In genomic region chr2:240136013-240136670, GRCh38 we compare ENCODE assay signal across 8 cellular contexts. TPM values are rescaled to one million over a fixed set of nuclear protein-coding genes. Genes with fewer than 3 reads are reported as not detected.
DNase-seq lines count a peak whose midpoint lies in the region; ATAC-seq, FAIRE-seq and TF ChIP-seq lines count a peak whose summit lies in the region.

Gene COPS9 (minus strand): TSS chr2:240136305. CDS start chr2:240136284, 21 bp downstream.

- CTCF ChIA-PET in endothelial cell of umbilical vein (lab: Charles Lee) = interaction anchor here (0.6 kb wide), 1 partner anchor 8 kb away, joined by 3 read pairs; no protein-coding TSS in a partner anchor

- H3K4me3 ChIP-seq in OCI-LY1 (ENCODE audit: low read depth, low read length, poor library complexity, severe bottlenecking) (peak within 1 kb of the TSS; percentile 93), endothelial cell of umbilical vein (replicated peaks in 1 of 3; ENCODE audit: insufficient read depth in 1 of 3, low read depth in 1 of 3, low read length in 3 of 3) (peak within 1 kb of the TSS; percentile 55 to 71 (median 59))

- ATAC-seq in GM21367 (IDR thresholded peaks at IDR 0.05; ENCODE audit: unreplicated experiment) = peak; percentile 89

- intact Hi-C loops in endothelial cell of umbilical vein (cut with micrococcal nuclease) = loop anchor here (1.0 to 5.0 kb wide), 2 partner anchors 111 to 734 kb away; partner anchors contain the start of genes HDAC4 and NDUFA10

- dilution Hi-C loops in endothelial cell of umbilical vein (cut with MboI; ENCODE audit: extremely low pct_ligation_motif_present, low sequenced_read_pairs) = no loop called here

- H3K27ac ChIP-seq in OCI-LY1 (ENCODE audit: low read depth, low read length, poor library complexity, severe bottlenecking) (no peak within 1 kb of the TSS), endothelial cell of umbilical vein (ENCODE audit: insufficient read depth, low read depth, low read length) (peak within 1 kb of the TSS; percentile 58)

- TF ChIP-seq POLR2A in endothelial cell of umbilical vein (IDR thresholded peaks at IDR 0.05; ENCODE audit: low read depth, low read length) = peak; percentile 72

- H3K9ac ChIP-seq in OCI-LY1 (ENCODE audit: low read length) (peak within 1 kb of the TSS; percentile 90), endothelial cell of umbilical vein (replicated peaks; ENCODE audit: extremely low read depth, insufficient read depth, low read length) (peak within 1 kb of the TSS; percentile 94)

- FAIRE-seq in HTR-8/SVneo (lab: Jason Lieb, UNC) (peak; percentile 85), endothelial cell of umbilical vein (lab: Jason Lieb, UNC) (peak; percentile 83)

- H4K20me1 ChIP-seq in OCI-LY1 (ENCODE audit: insufficient read depth, low read length) (no peaks in the 10 kb centered on the region), endothelial cell of umbilical vein (replicated peaks; ENCODE audit: control insufficient read depth, extremely low read depth, insufficient read depth, low read length) (no peaks in the 10 kb centered on the region)

- TF ChIP-seq CTCF in OCI-LY1 (IDR thresholded peaks at IDR 0.05; ENCODE audit: low read length) (no peak), endothelial cell of umbilical vein (IDR thresholded peaks at IDR 0.05; ENCODE audit: extremely low read depth in 1 of 2, insufficient read depth in 1 of 2, low read depth in 1 of 2, low read length in 2 of 2) (no peak)

- peaks cover 11% of the 10 kb centered on the region; the same call in 1 of the 2 replicates for H3K79me2 ChIP-seq in OCI-LY1 (ENCODE audit: insufficient read depth, low read length)
- H3K79me2 ChIP-seq in endothelial cell of umbilical vein (ENCODE audit: control insufficient read depth, insufficient read depth, low read length) = peaks cover 23% of the 10 kb centered on the region

- peak within 1 kb of the TSS; percentile 84 for H3K4me2 ChIP-seq in OCI-LY1 (ENCODE audit: low read length)
- H3K4me2 ChIP-seq in endothelial cell of umbilical vein (ENCODE audit: insufficient read depth, low read length) = peak within 1 kb of the TSS; percentile 91

- H3K9me3 ChIP-seq in OCI-LY1 (ENCODE audit: low read length) (no peaks in the 10 kb centered on the region), endothelial cell of umbilical vein (replicated peaks; ENCODE audit: control insufficient read depth, insufficient read depth, low read length) (no peaks in the 10 kb centered on the region)

- DNase-seq in COR-L47 (lab: John Stamatoyannopoulos, UW) (peak; percentile 38), HTR-8/SVneo (ENCODE audit: insufficient read length, low spot score) (peak; percentile 88), endothelial cell of umbilical vein (ENCODE audit: low read depth, low spot score) (peak; percentile 85), middle frontal gyrus (ENCODE audit: extremely low spot score, low spot score) (peak; percentile 66)
- DNase-seq in activated CD8-positive, alpha-beta memory T cell treated with anti-CD3 and anti-CD28 coated beads, Interleukin-2, amount 50 U/mL, for 48 hours = peak; percentile 93
- peak; percentile 77 to 79 for DNase-seq in stimulated activated CD8-positive, alpha-beta memory T cell treated with anti-CD3 and anti-CD28 coated beads, Interleukin-15, amount 100 ng/mL, for 48 hours (ENCODE audit: low read depth in 2 of 2)

- no peaks in the 10 kb centered on the region for H3K9me1 ChIP-seq in endothelial cell of umbilical vein (replicated peaks; ENCODE audit: control insufficient read depth, extremely low read depth, insufficient read depth, low read length)

- H3K9me2 ChIP-seq in OCI-LY1 (ENCODE audit: low read depth, low read length) = no peaks in the 10 kb centered on the region

- H3K4me1 ChIP-seq in OCI-LY1 (ENCODE audit: insufficient read depth, low read length, severe bottlenecking) (peaks cover 21% of the 10 kb centered on the region), endothelial cell of umbilical vein (ENCODE audit: control insufficient read depth, extremely low read depth, insufficient read depth, low read length) (peaks cover 9% of the 10 kb centered on the region)

- POLR2A ChIA-PET in endothelial cell of umbilical vein (lab: Charles Lee) = no interaction called here

- BruUV-seq in endothelial cell of umbilical vein (replicated peaks; lab: Mats Ljungman, UMichigan) = no TSS peak

- H3K36me3 ChIP-seq in OCI-LY1 (ENCODE audit: insufficient read depth, low read length) (peaks cover 28% of the 10 kb centered on the region), endothelial cell of umbilical vein (ENCODE audit: control insufficient read depth in 2 of 2, extremely low read depth in 1 of 2, insufficient read depth in 2 of 2, low read length in 2 of 2) (peaks cover 5 to 11% of the 10 kb centered on the region in 2 experiments)

- H3K27me3 ChIP-seq in OCI-LY1 (ENCODE audit: insufficient read depth, low read length) (0 out of 2 replicates have a peak, but pooled peaks cover 4% of the 10 kb centered on the region), endothelial cell of umbilical vein (ENCODE audit: control insufficient read depth in 2 of 2, insufficient read depth in 2 of 2, low read length in 2 of 2) (no peaks in the 10 kb centered on the region)

- H3F3A ChIP-seq in OCI-LY1 (ENCODE audit: insufficient read depth, low read length) = no peaks in the 10 kb centered on the region

- peak within 1 kb of the TSS; percentile 77 for H2AFZ ChIP-seq in OCI-LY1 (ENCODE audit: low read length)
- H2AFZ ChIP-seq in endothelial cell of umbilical vein (ENCODE audit: low read depth, low read length) = peak within 1 kb of the TSS; percentile 98

TF ChIP-seq in endothelial cell of umbilical vein, 7 proteins besides CTCF, POLR2A, EP300 and RAD21:
- TF ChIP-seq MAX (IDR thresholded peaks at IDR 0.05; ENCODE audit: insufficient read depth, insufficient read length) (peak; percentile 24), MYC (IDR thresholded peaks at IDR 0.05; ENCODE audit: low read depth, low read length) (no peak), POLR2AphosphoS5 (IDR thresholded peaks at IDR 0.05; ENCODE audit: insufficient read depth, low read depth, low read length) (peak; percentile 93), EZH2 (IDR thresholded peaks at IDR 0.05; ENCODE audit: borderline replicate concordance, low read depth, low read length, severe bottlenecking) (no peak), GATA2 (IDR thresholded peaks at IDR 0.05; ENCODE audit: insufficient read depth, insufficient read length, low read depth, low read length) (no peak)

RNA-seq across cellular contexts. Expression of gene COPS9, which starts in this region (rescaled TPM):
- total RNA-seq in endothelial cell of umbilical vein = 189 and 196 TPM in 2 replicates
- polyA plus RNA-seq in endothelial cell of umbilical vein = 361 and 398 TPM in 2 replicates
- polyA plus RNA-seq in endothelial cell of umbilical vein (2011; cell fraction: cytosol; rRNA removed) = 446 and 462 TPM in 2 replicates
- 102 and 132 TPM in 2 replicates for polyA plus RNA-seq in endothelial cell of umbilical vein (2011; cell fraction: nucleus; rRNA removed)
- 407 and 409 TPM in 2 replicates for polyA plus RNA-seq in endothelial cell of umbilical vein (2012)
- polyA minus RNA-seq in endothelial cell of umbilical vein = 35.3 and 41.9 TPM in 2 replicates
- 25.2 TPM for polyA minus RNA-seq in endothelial cell of umbilical vein (2011; cell fraction: cytosol; rRNA and poly(A)+ RNA removed)
- polyA minus RNA-seq in endothelial cell of umbilical vein (2011; cell fraction: nucleus; rRNA and poly(A)+ RNA removed) = 8.5 and 13.5 TPM in 2 replicates

Comparison
In these comparisons a context has a peak if more than half of its experiments do, and no peak if none do; other contexts are left out.
1. DNase-seq: peak in every context shown above with its lines; median percentile 93 in activated CD8-positive, alpha-beta memory T cell treated with anti-CD3 and anti-CD28 coated beads, Interleukin-2, amount 50 U/mL, for 48 hours; 88 in HTR-8/SVneo; 85 in endothelial cell of umbilical vein; 78 in stimulated activated CD8-positive, alpha-beta memory T cell treated with anti-CD3 and anti-CD28 coated beads, Interleukin-15, amount 100 ng/mL, for 48 hours; 66 in middle frontal gyrus; 38 in COR-L47.